Comparison of ENCODE assay signal across 8 cellular contexts in genomic region chr2:121650554-121650930, GRCh38. TPM values are rescaled to one million over a fixed set of nuclear protein-coding genes. Genes with fewer than 3 reads are reported as not detected.
DNase-seq lines count a peak whose midpoint lies in the region; ATAC-seq and TF ChIP-seq lines count a peak whose summit lies in the region.

No MANE protein-coding gene starts in this region.

- H3K9me3 ChIP-seq in NT2/D1 (ENCODE audit: insufficient read depth, low read length) (no peaks in the 10 kb centered on the region), upper lobe of left lung (no peaks in the 10 kb centered on the region)

- H3K27me3 ChIP-seq in NT2/D1 (ENCODE audit: insufficient read depth, insufficient read length), result no peaks in the 10 kb centered on the region
- no peaks in the 10 kb centered on the region for H3K27me3 ChIP-seq in brain microvascular endothelial cell (replicated peaks)
- H3K27me3 ChIP-seq in upper lobe of left lung, result peaks cover 0 to 2% (median 0%) of the 10 kb centered on the region in 4 donors

- CTCF ChIA-PET in activated CD8-positive, alpha-beta memory T cell treated with anti-CD3 and anti-CD28 coated beads, Interleukin-2, amount 10 ng/mL, durations not matched to agents 7 days and 5 days (lab: Charles Lee), result interaction anchor here (0.9 to 4.0 kb wide), 6 partner anchors 17 to 119 kb away, joined by 3 to 33 read pairs (median 10); partner anchors contain the start of gene RNU4ATAC

- H3K27ac ChIP-seq in brain microvascular endothelial cell, result peak overlapping the region; percentile 96
- peak overlapping the region; percentile 95 to 97 (median 97) for H3K27ac ChIP-seq in upper lobe of left lung

- H3K36me3 Mint-ChIP-seq in activated CD8-positive, alpha-beta memory T cell treated with anti-CD3 and anti-CD28 coated beads, Interleukin-2, amount 10 ng/mL, durations not matched to agents 7 days and 5 days, result peaks cover 39% of the 10 kb centered on the region

- WGBS in upper lobe of left lung, 2 donors, result 2% methylated on average over 12 of the region's 12 CpGs

- ATAC-seq in activated CD8-positive, alpha-beta memory T cell treated with anti-CD3 and anti-CD28 coated beads, Interleukin-2, amount 10 ng/mL, durations not matched to agents 7 days and 5 days, result no peak
- ATAC-seq in upper lobe of left lung (ENCODE audit: low FRiP score in 2 of 2) (no peak), HG03442 (IDR thresholded peaks at IDR 0.05; ENCODE audit: unreplicated experiment) (no peak)

- H3K4me1 ChIP-seq in NT2/D1 (ENCODE audit: insufficient read depth, insufficient read length) (no peaks in the 10 kb centered on the region), upper lobe of left lung (peaks cover 25 to 40% (median 37%) of the 10 kb centered on the region in 4 donors)

- peak overlapping the region; percentile 91 for H3K4me3 Mint-ChIP-seq in activated CD8-positive, alpha-beta memory T cell treated with anti-CD3 and anti-CD28 coated beads, Interleukin-2, amount 10 ng/mL, durations not matched to agents 7 days and 5 days

- in situ Hi-C loops in brain microvascular endothelial cell (cut with HindIII; ENCODE audit: low pct_ligation_motif_present, low sequenced_read_pairs), result no loop called here

- DNase-seq in activated CD8-positive, alpha-beta memory T cell treated with anti-CD3 and anti-CD28 coated beads, Interleukin-2, amount 10 ng/mL, durations not matched to agents 7 days and 5 days, result peak; percentile 48
- DNase-seq in activated CD8-positive, alpha-beta memory T cell treated with anti-CD3 and anti-CD28 coated beads for 24 hours, result no peak
- DNase-seq in NT2/D1 (ENCODE audit: low read depth, low spot score) (peak; percentile 6), brain microvascular endothelial cell (peak; percentile 30), lung microvascular endothelial cell (ENCODE audit: low read depth in 2 of 2) (peak; percentile 12 to 35), upper lobe of left lung (no peak), NCI-H345 (lab: John Stamatoyannopoulos, UW) (no peak)

- peak overlapping the region; percentile 90 for H3K9ac ChIP-seq in NT2/D1 (ENCODE audit: insufficient read length, low read depth)

- TF ChIP-seq CTCF in brain microvascular endothelial cell (IDR thresholded peaks at IDR 0.05; ENCODE audit: low read depth, low read length, missing control alignments) (no peak), upper lobe of left lung (IDR thresholded peaks at IDR 0.05) (no peak)

- H3K36me3 ChIP-seq in NT2/D1 (ENCODE audit: insufficient read depth, insufficient read length, low read length) (no peaks in the 10 kb centered on the region), brain microvascular endothelial cell (replicated peaks) (no peaks in the 10 kb centered on the region), upper lobe of left lung (peaks cover 0 to 4% (median 0%) of the 10 kb centered on the region in 4 donors)

- peak overlapping the region; percentile 99 for H3K27ac Mint-ChIP-seq in activated CD8-positive, alpha-beta memory T cell treated with anti-CD3 and anti-CD28 coated beads, Interleukin-2, amount 10 ng/mL, durations not matched to agents 7 days and 5 days

- no peak for TF ChIP-seq POLR2A in upper lobe of left lung (IDR thresholded peaks at IDR 0.05)

- TF ChIP-seq EP300 in upper lobe of left lung (IDR thresholded peaks at IDR 0.05), result no peak

- H3K4me1 Mint-ChIP-seq in activated CD8-positive, alpha-beta memory T cell treated with anti-CD3 and anti-CD28 coated beads, Interleukin-2, amount 10 ng/mL, durations not matched to agents 7 days and 5 days, result peaks cover 57% of the 10 kb centered on the region

- H3K4me3 ChIP-seq in NT2/D1 (ENCODE audit: insufficient read length, low read depth), result peak overlapping the region; percentile 86
- peak overlapping the region; percentile 91 for H3K4me3 ChIP-seq in brain microvascular endothelial cell (ENCODE audit: low read depth, low read length)
- peak overlapping the region; percentile 68 to 92 (median 79) for H3K4me3 ChIP-seq in upper lobe of left lung

- no peaks in the 10 kb centered on the region for H3K9me3 Mint-ChIP-seq in activated CD8-positive, alpha-beta memory T cell treated with anti-CD3 and anti-CD28 coated beads, Interleukin-2, amount 10 ng/mL, durations not matched to agents 7 days and 5 days (ENCODE audit: low read depth)

- no peaks in the 10 kb centered on the region for H3K27me3 Mint-ChIP-seq in activated CD8-positive, alpha-beta memory T cell treated with anti-CD3 and anti-CD28 coated beads, Interleukin-2, amount 10 ng/mL, durations not matched to agents 7 days and 5 days

RNA-seq across cellular contexts. Expression of gene CLASP1, which starts 1.3 kb away (rescaled TPM):
- total RNA-seq in activated CD8-positive, alpha-beta memory T cell treated with anti-CD3 and anti-CD28 coated beads, Interleukin-2, amount 10 ng/mL, durations not matched to agents 7 days and 5 days, result 10 to 100 TPM; 62.3 to 76.1 TPM
- total RNA-seq in lung microvascular endothelial cell, result 25.5 and 31.9 TPM in 2 replicates
- total RNA-seq in upper lobe of left lung, result 10 to 100 TPM; 36.3 to 95.3 (median 46.8) TPM

Comparison
In these comparisons a context has a peak if more than half of its experiments do, and no peak if none do; other contexts are left out.
1. DNase-seq: peak in activated CD8-positive, alpha-beta memory T cell treated with anti-CD3 and anti-CD28 coated beads, Interleukin-2, amount 10 ng/mL, durations not matched to agents 7 days and 5 days (single experiment), NT2/D1 (single experiment), brain microvascular endothelial cell (single experiment) and lung microvascular endothelial cell (2 of 2); none in activated CD8-positive, alpha-beta memory T cell treated with anti-CD3 and anti-CD28 coated beads for 24 hours (single experiment), upper lobe of left lung (0 of 2) and NCI-H345 (single experiment).
2. Peak in every context shown above with its lines, with median percentiles within 50 percentile points of each other: H3K4me3 ChIP-seq.